ENCODE assay signal across 24 cellular contexts in genomic region chr3:330494-331115, GRCh38.
DNase-seq lines count a peak whose midpoint lies in the region; ATAC-seq, FAIRE-seq and TF ChIP-seq lines count a peak whose summit lies in the region.
"Had no signal": no experiment of that assay in that cellular context is flagged by ENCODE, and none has a peak within 500 bp of the region (broad histone marks: within the 10 kb centered on the region; RNA-seq: fewer than 3 reads in every experiment).

No MANE protein-coding gene starts in this region.

- H3K4me2 ChIP-seq in A549, result no peak overlapping the region

- TF ChIP-seq POLR2A in A549 (IDR thresholded peaks at IDR 0.05; ENCODE audit: low read length), result no peak

- no peaks in the 10 kb centered on the region for H3K36me3 Mint-ChIP-seq in stimulated activated naive B cell treated with anti-CD40 and anti-IgM and Interleukin-4, amounts not matched to agents 10 μg/mL and 1 μg/mL and 100 μg/mL, for 72 hours

- H3K27ac Mint-ChIP-seq in stimulated activated naive B cell treated with anti-CD40 and anti-IgM and Interleukin-4, amounts not matched to agents 10 μg/mL and 1 μg/mL and 100 μg/mL, for 72 hours, result no peak overlapping the region

- TF ChIP-seq RAD21 in A549 (conservative IDR thresholded peaks at IDR 0.05 in 1 of 2, IDR thresholded peaks at IDR 0.05 in 1 of 2), result no peak

- 4% methylated on average over 1 of the region's 1 CpG for WGBS in A549 (ENCODE audit: missing lambda C conversion rate)

- peaks cover 0 to 7% of the 10 kb centered on the region in 2 donors for H3K4me1 Mint-ChIP-seq in stimulated activated naive B cell treated with anti-CD40 and anti-IgM and Interleukin-4, amounts not matched to agents 10 μg/mL and 1 μg/mL and 100 μg/mL, for 72 hours

- ATAC-seq in A549 (no peak), GM18867 (IDR thresholded peaks at IDR 0.05; ENCODE audit: unreplicated experiment) (peak; percentile 74), HG02678 (IDR thresholded peaks at IDR 0.05; ENCODE audit: unreplicated experiment) (peak; percentile 58)
- ATAC-seq in stimulated activated naive B cell treated with anti-CD40 and anti-IgM and Interleukin-4, amounts not matched to agents 10 μg/mL and 1 μg/mL and 100 μg/mL, for 72 hours (replicated peaks), result no peak
- ATAC-seq: HCT116 had no signal

- POLR2A ChIA-PET in A549 (lab: Yijun Ruan, JAX), result no interaction called here

- H3K27me3 Mint-ChIP-seq in stimulated activated naive B cell treated with anti-CD40 and anti-IgM and Interleukin-4, amounts not matched to agents 10 μg/mL and 1 μg/mL and 100 μg/mL, for 72 hours, result no peaks in the 10 kb centered on the region

- TF ChIP-seq EP300 in A549 (IDR thresholded peaks at IDR 0.05), result no peak

- no peaks in the 10 kb centered on the region for H3K27me3 ChIP-seq in left ventricle myocardium inferior (ENCODE audit: low read depth)
- H3K27me3 ChIP-seq: Peyer's patch had no signal

- no peaks in the 10 kb centered on the region for H3K9me3 Mint-ChIP-seq in stimulated activated naive B cell treated with anti-CD40 and anti-IgM and Interleukin-4, amounts not matched to agents 10 μg/mL and 1 μg/mL and 100 μg/mL, for 72 hours

- H3K4me1 ChIP-seq in A549, result no peaks in the 10 kb centered on the region
- H3K4me1 ChIP-seq in left ventricle myocardium inferior, result no peaks in the 10 kb centered on the region
- H3K4me1 ChIP-seq: Peyer's patch had no signal

- intact Hi-C loops in left ventricle myocardium inferior (cut with micrococcal nuclease), result no loop called here

- no peaks in the 10 kb centered on the region for H3K36me3 ChIP-seq in left ventricle myocardium inferior
- H3K36me3 ChIP-seq: Peyer's patch had no signal

- FAIRE-seq in A549 (lab: Jason Lieb, UNC), result peak; percentile 7

- no peak for DNase-seq in A549 (ENCODE audit: low read depth in 1 of 2, low spot score in 1 of 2)
- peak; percentile 22 for DNase-seq in OCI-M1 (lab: John Stamatoyannopoulos, UW)
- no peak for DNase-seq in stimulated activated naive B cell treated with anti-CD40 and anti-IgM and Interleukin-4, amounts not matched to agents 10 μg/mL and 1 μg/mL and 100 μg/mL, for 72 hours
- DNase-seq in NCI-H187 (lab: John Stamatoyannopoulos, UW), result no peak
- DNase-seq in GM03348 (ENCODE audit: low spot score), result no peak
- no peak for DNase-seq in left ventricle myocardium inferior
- DNase-seq: ACHN, Calu3, DMS79 treated with DMSO at 0.1 percent for 48 hours, KG1, MM.1S, NCI-H1694, NCI-H2081, NCI-H2171, NCI-H226, NCI-H510A, NCI-H69, Peyer's patch, SIG-M5 had no signal

- H3K27ac ChIP-seq in A549 (no peak overlapping the region), left ventricle myocardium inferior (replicated peaks) (no peak overlapping the region)
- H3K27ac ChIP-seq: 22Rv1, Peyer's patch, SK-N-MC had no signal

- CTCF ChIA-PET in A549 (lab: Yijun Ruan, JAX), result no interaction called here

- TF ChIP-seq CTCF in A549 (IDR thresholded peaks at IDR 0.05), result no peak
- TF ChIP-seq CTCF in left ventricle myocardium inferior (IDR thresholded peaks at IDR 0.05; ENCODE audit: borderline replicate concordance), result no peak

- no peak overlapping the region for H3K4me3 ChIP-seq in A549
- no peak overlapping the region for H3K4me3 ChIP-seq in left ventricle myocardium inferior
- H3K4me3 ChIP-seq: Peyer's patch, SK-N-MC had no signal

- H3K4me3 Mint-ChIP-seq in stimulated activated naive B cell treated with anti-CD40 and anti-IgM and Interleukin-4, amounts not matched to agents 10 μg/mL and 1 μg/mL and 100 μg/mL, for 72 hours, result no peak overlapping the region

- H3K9me3 ChIP-seq in A549 (no peaks in the 10 kb centered on the region), left ventricle myocardium inferior (replicated peaks) (no peaks in the 10 kb centered on the region)
- H3K9me3 ChIP-seq: Peyer's patch had no signal

TF ChIP-seq in A549, 52 proteins besides CTCF, POLR2A, EP300 and RAD21:
- TF ChIP-seq CHD4 (IDR thresholded peaks at IDR 0.05; ENCODE audit: borderline replicate concordance) (no peak), HMGXB4 (CRISPR knock-in tag; IDR thresholded peaks at IDR 0.05; ENCODE audit: borderline replicate concordance) (no peak), MYC (IDR thresholded peaks at IDR 0.05; ENCODE audit: borderline replicate concordance, low read length) (no peak), REST (IDR thresholded peaks at IDR 0.05) (no peak), HOXB13 (CRISPR knock-in tag; IDR thresholded peaks at IDR 0.05; ENCODE audit: low read depth) (no peak), KDM5A (IDR thresholded peaks at IDR 0.05) (no peak), USF2 (IDR thresholded peaks at IDR 0.05) (no peak), PBX3 (IDR thresholded peaks at IDR 0.05) (no peak), E2F6 (IDR thresholded peaks at IDR 0.05; ENCODE audit: borderline replicate concordance, low read depth) (no peak), TP53 (CRISPR knock-in tag; IDR thresholded peaks at IDR 0.05) (no peak)

Comparison
In these comparisons a context has a peak if more than half of its experiments do, and no peak if none do; other contexts are left out.
1. ATAC-seq: peak in GM18867 (single experiment) and HG02678 (single experiment); none in A549 (0 of 2) and stimulated activated naive B cell treated with anti-CD40 and anti-IgM and Interleukin-4, amounts not matched to agents 10 μg/mL and 1 μg/mL and 100 μg/mL, for 72 hours (0 of 2).